In genomic region chr22:42090596-42091445, GRCh38 we compare ENCODE assay signal across 1 cellular context.
TF ChIP-seq lines count a peak whose summit lies in the region.

Gene NDUFA6 (minus strand): TSS chr22:42090772. CDS start chr22:42090744, 28 bp downstream.

TF ChIP-seq in HEK293, 187 proteins besides CTCF, POLR2A, EP300 and RAD21 (continued from another document and continues in another):
- TF ChIP-seq PRDM2 (tag by site-specific recombination; IDR thresholded peaks at IDR 0.05; ENCODE audit: borderline replicate concordance) (no peak), GFI1B (tag by site-specific recombination; IDR thresholded peaks at IDR 0.05) (no peak), ZNF239 (tag by site-specific recombination; IDR thresholded peaks at IDR 0.05) (no peak), INSM2 (tag by site-specific recombination; IDR thresholded peaks at IDR 0.05) (no peak; the same call in 1 of the 2 replicates), ZNF791 (tag by site-specific recombination; IDR thresholded peaks at IDR 0.05) (no peak), ZNF660 (tag by site-specific recombination; IDR thresholded peaks at IDR 0.05) (peak; percentile 59; the same call in 1 of the 2 replicates), ZNF132 (tag by site-specific recombination; IDR thresholded peaks at IDR 0.05; ENCODE audit: borderline replicate concordance) (no peak), ZBTB49 (tag by site-specific recombination; IDR thresholded peaks at IDR 0.05; ENCODE audit: low read depth) (no peak), FEZF1 (tag by site-specific recombination; IDR thresholded peaks at IDR 0.05) (no peak), ZNF18 (tag by site-specific recombination; IDR thresholded peaks at IDR 0.05) (no peak), ZNF157 (tag by site-specific recombination; IDR thresholded peaks at IDR 0.05) (no peak), ZNF621 (tag by site-specific recombination; IDR thresholded peaks at IDR 0.05) (no peak), ZNF112 (tag by site-specific recombination; IDR thresholded peaks at IDR 0.05) (no peak), ZNF701 (tag by site-specific recombination; IDR thresholded peaks at IDR 0.05) (no peak), ZNF664 (tag by site-specific recombination; IDR thresholded peaks at IDR 0.05) (no peak), ZNF549 (tag by site-specific recombination; IDR thresholded peaks at IDR 0.05) (no peak), ZSCAN16 (tag by site-specific recombination; IDR thresholded peaks at IDR 0.05) (no peak), MYNN (tag by site-specific recombination; IDR thresholded peaks at IDR 0.05; ENCODE audit: borderline replicate concordance) (no peak), ZNF324 (tag by site-specific recombination; IDR thresholded peaks at IDR 0.05) (no peak), ZNF48 (tag by site-specific recombination; IDR thresholded peaks at IDR 0.05) (no peak), YY2 (tag by site-specific recombination; IDR thresholded peaks at IDR 0.05) (peak; percentile 91), ZNF629 (tag by site-specific recombination; IDR thresholded peaks at IDR 0.05) (no peak), BCL11A (tag by site-specific recombination; IDR thresholded peaks at IDR 0.05; ENCODE audit: low read depth) (peak; percentile 91; the same call in 1 of the 2 replicates), SETDB1 (IDR thresholded peaks at IDR 0.05; ENCODE audit: insufficient read length, low read length) (no peak), ZFP3 (tag by site-specific recombination; IDR thresholded peaks at IDR 0.05; ENCODE audit: low read depth) (no peak)
- TF ChIP-seq, protein P1, sequence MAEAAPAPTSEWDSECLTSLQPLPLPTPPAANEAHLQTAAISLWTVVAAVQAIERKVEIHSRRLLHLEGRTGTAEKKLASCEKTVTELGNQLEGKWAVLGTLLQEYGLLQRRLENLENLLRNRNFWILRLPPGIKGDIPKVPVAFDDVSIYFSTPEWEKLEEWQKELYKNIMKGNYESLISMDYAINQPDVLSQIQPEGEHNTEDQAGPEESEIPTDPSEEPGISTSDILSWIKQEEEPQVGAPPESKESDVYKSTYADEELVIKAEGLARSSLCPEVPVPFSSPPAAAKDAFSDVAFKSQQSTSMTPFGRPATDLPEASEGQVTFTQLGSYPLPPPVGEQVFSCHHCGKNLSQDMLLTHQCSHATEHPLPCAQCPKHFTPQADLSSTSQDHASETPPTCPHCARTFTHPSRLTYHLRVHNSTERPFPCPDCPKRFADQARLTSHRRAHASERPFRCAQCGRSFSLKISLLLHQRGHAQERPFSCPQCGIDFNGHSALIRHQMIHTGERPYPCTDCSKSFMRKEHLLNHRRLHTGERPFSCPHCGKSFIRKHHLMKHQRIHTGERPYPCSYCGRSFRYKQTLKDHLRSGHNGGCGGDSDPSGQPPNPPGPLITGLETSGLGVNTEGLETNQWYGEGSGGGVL (tag by site-specific recombination; IDR thresholded peaks at IDR 0.05), result no peak
- TF ChIP-seq, protein P2, sequence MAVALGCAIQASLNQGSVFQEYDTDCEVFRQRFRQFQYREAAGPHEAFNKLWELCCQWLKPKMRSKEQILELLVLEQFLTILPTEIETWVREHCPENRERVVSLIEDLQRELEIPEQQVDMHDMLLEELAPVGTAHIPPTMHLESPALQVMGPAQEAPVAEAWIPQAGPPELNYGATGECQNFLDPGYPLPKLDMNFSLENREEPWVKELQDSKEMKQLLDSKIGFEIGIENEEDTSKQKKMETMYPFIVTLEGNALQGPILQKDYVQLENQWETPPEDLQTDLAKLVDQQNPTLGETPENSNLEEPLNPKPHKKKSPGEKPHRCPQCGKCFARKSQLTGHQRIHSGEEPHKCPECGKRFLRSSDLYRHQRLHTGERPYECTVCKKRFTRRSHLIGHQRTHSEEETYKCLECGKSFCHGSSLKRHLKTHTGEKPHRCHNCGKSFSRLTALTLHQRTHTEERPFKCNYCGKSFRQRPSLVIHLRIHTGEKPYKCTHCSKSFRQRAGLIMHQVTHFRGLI (tag by site-specific recombination; IDR thresholded peaks at IDR 0.05), result peak; percentile 73
- TF ChIP-seq, protein P3, sequence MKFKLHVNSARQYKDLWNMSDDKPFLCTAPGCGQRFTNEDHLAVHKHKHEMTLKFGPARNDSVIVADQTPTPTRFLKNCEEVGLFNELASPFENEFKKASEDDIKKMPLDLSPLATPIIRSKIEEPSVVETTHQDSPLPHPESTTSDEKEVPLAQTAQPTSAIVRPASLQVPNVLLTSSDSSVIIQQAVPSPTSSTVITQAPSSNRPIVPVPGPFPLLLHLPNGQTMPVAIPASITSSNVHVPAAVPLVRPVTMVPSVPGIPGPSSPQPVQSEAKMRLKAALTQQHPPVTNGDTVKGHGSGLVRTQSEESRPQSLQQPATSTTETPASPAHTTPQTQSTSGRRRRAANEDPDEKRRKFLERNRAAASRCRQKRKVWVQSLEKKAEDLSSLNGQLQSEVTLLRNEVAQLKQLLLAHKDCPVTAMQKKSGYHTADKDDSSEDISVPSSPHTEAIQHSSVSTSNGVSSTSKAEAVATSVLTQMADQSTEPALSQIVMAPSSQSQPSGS (tag by site-specific recombination; IDR thresholded peaks at IDR 0.05; ENCODE audit: low read depth), result no peak
- TF ChIP-seq, protein P4, sequence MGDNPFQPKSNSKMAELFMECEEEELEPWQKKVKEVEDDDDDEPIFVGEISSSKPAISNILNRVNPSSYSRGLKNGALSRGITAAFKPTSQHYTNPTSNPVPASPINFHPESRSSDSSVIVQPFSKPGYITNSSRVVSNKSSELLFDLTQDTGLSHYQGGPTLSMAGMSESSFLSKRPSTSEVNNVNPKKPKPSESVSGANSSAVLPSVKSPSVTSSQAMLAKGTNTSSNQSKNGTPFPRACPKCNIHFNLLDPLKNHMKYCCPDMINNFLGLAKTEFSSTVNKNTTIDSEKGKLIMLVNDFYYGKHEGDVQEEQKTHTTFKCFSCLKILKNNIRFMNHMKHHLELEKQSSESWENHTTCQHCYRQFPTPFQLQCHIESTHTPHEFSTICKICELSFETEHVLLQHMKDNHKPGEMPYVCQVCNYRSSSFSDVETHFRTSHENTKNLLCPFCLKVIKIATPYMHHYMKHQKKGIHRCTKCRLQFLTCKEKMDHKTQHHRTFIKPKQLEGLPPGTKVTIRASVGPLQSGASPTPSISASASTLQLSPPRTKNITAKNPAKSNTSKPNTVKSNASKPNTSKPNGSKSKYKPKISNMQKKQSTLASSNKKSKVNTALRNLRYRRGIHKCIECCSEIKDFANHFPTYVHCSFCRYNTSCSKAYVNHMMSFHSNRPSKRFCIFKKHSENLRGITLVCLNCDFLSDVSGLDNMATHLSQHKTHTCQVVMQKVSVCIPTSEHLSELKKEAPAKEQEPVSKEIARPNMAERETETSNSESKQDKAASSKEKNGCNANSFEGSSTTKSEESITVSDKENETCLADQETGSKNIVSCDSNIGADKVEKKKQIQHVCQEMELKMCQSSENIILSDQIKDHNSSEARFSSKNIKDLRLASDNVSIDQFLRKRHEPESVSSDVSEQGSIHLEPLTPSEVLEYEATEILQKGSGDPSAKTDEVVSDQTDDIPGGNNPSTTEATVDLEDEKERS (tag by site-specific recombination; IDR thresholded peaks at IDR 0.05), result no peak
- TF ChIP-seq, protein P5, sequence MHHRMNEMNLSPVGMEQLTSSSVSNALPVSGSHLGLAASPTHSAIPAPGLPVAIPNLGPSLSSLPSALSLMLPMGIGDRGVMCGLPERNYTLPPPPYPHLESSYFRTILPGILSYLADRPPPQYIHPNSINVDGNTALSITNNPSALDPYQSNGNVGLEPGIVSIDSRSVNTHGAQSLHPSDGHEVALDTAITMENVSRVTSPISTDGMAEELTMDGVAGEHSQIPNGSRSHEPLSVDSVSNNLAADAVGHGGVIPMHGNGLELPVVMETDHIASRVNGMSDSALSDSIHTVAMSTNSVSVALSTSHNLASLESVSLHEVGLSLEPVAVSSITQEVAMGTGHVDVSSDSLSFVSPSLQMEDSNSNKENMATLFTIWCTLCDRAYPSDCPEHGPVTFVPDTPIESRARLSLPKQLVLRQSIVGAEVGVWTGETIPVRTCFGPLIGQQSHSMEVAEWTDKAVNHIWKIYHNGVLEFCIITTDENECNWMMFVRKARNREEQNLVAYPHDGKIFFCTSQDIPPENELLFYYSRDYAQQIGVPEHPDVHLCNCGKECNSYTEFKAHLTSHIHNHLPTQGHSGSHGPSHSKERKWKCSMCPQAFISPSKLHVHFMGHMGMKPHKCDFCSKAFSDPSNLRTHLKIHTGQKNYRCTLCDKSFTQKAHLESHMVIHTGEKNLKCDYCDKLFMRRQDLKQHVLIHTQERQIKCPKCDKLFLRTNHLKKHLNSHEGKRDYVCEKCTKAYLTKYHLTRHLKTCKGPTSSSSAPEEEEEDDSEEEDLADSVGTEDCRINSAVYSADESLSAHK (tag by site-specific recombination; IDR thresholded peaks at IDR 0.05), result no peak
